11 cellular contexts compared by ENCODE assay signal in the genomic region with DNA sequence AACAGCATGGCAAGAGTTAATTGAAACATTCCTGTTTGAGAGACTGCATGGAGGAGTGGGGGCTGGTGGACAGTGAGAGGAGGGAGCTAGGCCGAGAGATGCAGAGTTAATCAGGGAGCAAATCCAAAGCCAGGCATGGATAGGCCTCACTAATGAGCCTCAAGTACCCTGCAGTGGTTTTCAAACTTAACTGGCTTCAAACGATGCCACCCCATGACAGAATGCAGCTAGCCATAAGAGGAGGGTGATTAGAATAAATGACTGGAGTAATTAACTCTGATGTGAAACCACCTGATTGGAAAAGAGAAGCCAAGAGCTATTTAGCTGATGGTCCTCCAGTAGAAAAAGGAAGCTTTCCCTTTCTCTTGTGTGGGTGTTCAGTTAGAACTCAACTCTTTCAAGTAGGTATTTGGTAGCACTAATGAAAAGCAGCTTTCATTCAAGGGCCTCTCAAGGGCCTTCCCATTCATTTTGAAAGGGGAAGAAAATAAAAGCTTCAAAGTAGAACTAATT.
DNase-seq lines count a peak whose midpoint lies in the region; ATAC-seq and TF ChIP-seq lines count a peak whose summit lies in the region.
"Had no signal": no experiment of that assay in that cellular context is flagged by ENCODE, and none has a peak within 500 bp of the region (broad histone marks: within the 10 kb centered on the region; RNA-seq: fewer than 3 reads in every experiment).

No MANE protein-coding gene starts in this region.

- no peak overlapping the region for H3K4ac ChIP-seq in mesenchymal stem cell (ENCODE audit: low read depth in 1 of 2, low read length in 2 of 2)

- no peak overlapping the region for H3K27ac ChIP-seq in mesenchymal stem cell (ENCODE audit: low read length, poor library complexity, severe bottlenecking)
- H3K27ac ChIP-seq: BLaER1 had no signal

- H2BK5ac ChIP-seq in mesenchymal stem cell (ENCODE audit: low read depth, low read length, poor library complexity, severe bottlenecking), result no peak overlapping the region

- H3K27me3 ChIP-seq in mesenchymal stem cell (ENCODE audit: control insufficient read depth in 1 of 2, insufficient read depth in 1 of 2, low read length in 2 of 2), result no peaks in the 10 kb centered on the region
- H3K27me3 ChIP-seq: BLaER1 had no signal

- H3K27me3 Mint-ChIP-seq in brain, result peaks cover 66% of the 10 kb centered on the region

- no peak overlapping the region for H3K23ac ChIP-seq in mesenchymal stem cell (ENCODE audit: low read length in 2 of 2)

- no peaks in the 10 kb centered on the region for H3K9me3 Mint-ChIP-seq in brain

- no peak overlapping the region for H3K9ac ChIP-seq in mesenchymal stem cell (ENCODE audit: low read length)
- H3K9ac ChIP-seq: BLaER1 had no signal

- no peak for TF ChIP-seq CTCF in brain (conservative IDR thresholded peaks at IDR 0.05)

- H3K4me2 ChIP-seq in mesenchymal stem cell (ENCODE audit: low read length, poor library complexity, severe bottlenecking), result no peak overlapping the region
- H3K4me2 ChIP-seq: BLaER1 had no signal

- peaks cover 0 to 4% of the 10 kb centered on the region in 2 experiments for H3K36me3 ChIP-seq in mesenchymal stem cell (ENCODE audit: control insufficient read depth in 1 of 2, insufficient read depth in 2 of 2, low read depth in 1 of 2, low read length in 2 of 2)
- H3K36me3 ChIP-seq: BLaER1 had no signal

- H4K8ac ChIP-seq in mesenchymal stem cell (ENCODE audit: low read length), result no peak overlapping the region

- no peak overlapping the region for H2BK12ac ChIP-seq in mesenchymal stem cell (ENCODE audit: low read length in 2 of 2)

- H4K91ac ChIP-seq in mesenchymal stem cell (ENCODE audit: low read length), result no peak overlapping the region

- 11% methylated on average over 2 of the region's 2 CpGs for WGBS in mesenchymal stem cell

- peak overlapping the region; percentile 25 to 86 (median 82) for H3K27ac Mint-ChIP-seq in brain

- ATAC-seq in GM21447 (IDR thresholded peaks at IDR 0.05; ENCODE audit: unreplicated experiment) (peak; percentile 66), HG02938 (IDR thresholded peaks at IDR 0.05; ENCODE audit: unreplicated experiment) (no peak)

- no peak overlapping the region for H3K18ac ChIP-seq in mesenchymal stem cell (ENCODE audit: low read depth in 1 of 2, low read length in 2 of 2)

- no peaks in the 10 kb centered on the region for H3K4me1 ChIP-seq in mesenchymal stem cell (ENCODE audit: control insufficient read depth, insufficient read depth, low read depth, low read length)
- H3K4me1 ChIP-seq: BLaER1 had no signal

- H3K4me3 Mint-ChIP-seq in brain, result peak overlapping the region in 4 of 5 experiments; percentile 7 to 47 (median 17)

- H3K4me3 ChIP-seq in mesenchymal stem cell (ENCODE audit: insufficient read depth in 1 of 2, low read depth in 1 of 2, low read length in 2 of 2), result no peak overlapping the region
- H3K4me3 ChIP-seq: BLaER1 had no signal

- DNase-seq in D341Med (ENCODE audit: low spot score) (peak; percentile 63), NCI-H1417 (lab: John Stamatoyannopoulos, UW) (peak; percentile 79 to 99 (median 97)), mesenchymal stem cell (no peak)
- DNase-seq in stimulated activated CD4-positive, alpha-beta T cell treated with anti-CD3 and anti-CD28 coated beads, Interleukin-2, amount 100 ng/mL, for 24 hours, result no peak
- no peak for DNase-seq in stimulated activated CD4-positive, alpha-beta T cell treated with anti-CD3 and anti-CD28 coated beads, Interleukin-4, amount 100 ng/mL, for 24 hours
- DNase-seq: left cardiac atrium, T-helper 9 cell had no signal

- H3K4me1 Mint-ChIP-seq in brain, result peaks cover 41% of the 10 kb centered on the region

- H2AK5ac ChIP-seq in mesenchymal stem cell (ENCODE audit: low read length, severe bottlenecking), result no peak overlapping the region

- no peaks in the 10 kb centered on the region for H3K9me3 ChIP-seq in mesenchymal stem cell (ENCODE audit: control insufficient read depth, low read length)
- H3K9me3 ChIP-seq: BLaER1 had no signal

- peaks cover 2% of the 10 kb centered on the region for H3K79me1 ChIP-seq in mesenchymal stem cell (replicated peaks; ENCODE audit: low read length, poor library complexity, severe bottlenecking)

- H2BK15ac ChIP-seq in mesenchymal stem cell (ENCODE audit: low read depth, poor library complexity, severe bottlenecking), result no peak overlapping the region

- no peaks in the 10 kb centered on the region for H3K36me3 Mint-ChIP-seq in brain

- no peak overlapping the region for H3K14ac ChIP-seq in mesenchymal stem cell (ENCODE audit: low read length in 2 of 2)

- H2BK120ac ChIP-seq in mesenchymal stem cell (ENCODE audit: low read depth, low read length), result no peak overlapping the region

- H2AFZ ChIP-seq in mesenchymal stem cell (ENCODE audit: low read depth, low read length), result no peak overlapping the region

Comparison
In these comparisons a context has a peak if more than half of its experiments do, and no peak if none do; other contexts are left out.
1. DNase-seq: peak in D341Med (single experiment) and NCI-H1417 (3 of 3); none in stimulated activated CD4-positive, alpha-beta T cell treated with anti-CD3 and anti-CD28 coated beads, Interleukin-2, amount 100 ng/mL, for 24 hours (0 of 2), mesenchymal stem cell (single experiment) and stimulated activated CD4-positive, alpha-beta T cell treated with anti-CD3 and anti-CD28 coated beads, Interleukin-4, amount 100 ng/mL, for 24 hours (single experiment).